ENCODE assay signal across 36 cellular contexts in the genomic region with DNA sequence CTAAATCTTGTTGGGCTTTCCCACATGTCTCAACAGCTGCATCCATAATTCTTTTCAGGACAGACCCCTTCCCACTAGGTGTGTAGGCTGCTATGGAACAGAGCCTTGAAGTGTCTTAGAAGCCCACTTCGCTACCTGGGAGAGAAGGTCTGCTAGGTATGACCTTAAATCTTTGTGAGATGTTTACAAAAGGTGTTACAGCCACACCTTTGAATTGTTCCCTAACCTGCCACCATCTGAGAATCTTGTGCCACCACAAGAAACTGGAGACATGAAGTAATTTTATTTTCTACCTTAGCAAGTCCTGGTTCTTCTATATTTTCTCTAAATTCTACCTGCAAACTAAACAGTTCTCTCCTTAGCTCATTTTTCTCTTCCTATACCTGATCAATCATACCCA.
"Had no signal": no experiment of that assay in that cellular context is flagged by ENCODE, and none has a peak within 500 bp of the region (broad histone marks: within the 10 kb centered on the region; RNA-seq: fewer than 3 reads in every experiment).

No MANE protein-coding gene starts in this region.

- H3K27ac ChIP-seq: adrenal gland, ascending aorta, body of pancreas, brain microvascular endothelial cell, breast epithelium, cardiac muscle cell had no signal

- H3K9me3 ChIP-seq: adrenal gland, ascending aorta, body of pancreas, breast epithelium had no signal

- H3K9me3 Mint-ChIP-seq: activated naive CD4-positive, alpha-beta T cell treated with anti-CD3 and anti-CD28 coated beads for 36 hours; activated naive CD4-positive, alpha-beta T cell treated with anti-CD3 and anti-CD28 coated beads, Interleukin-2, amount 10 ng/mL, durations not matched to agents 7 days and 5 days; activated naive CD4-positive, alpha-beta T cell treated with anti-CD3 and anti-CD28 coated beads, Interleukin-2, amount 50 U/mL, for 24 hours; activated naive CD4-positive, alpha-beta T cell treated with anti-CD3 and anti-CD28 coated beads, Interleukin-2, amount 50 U/mL, for 72 hours; activated naive CD8-positive, alpha-beta T cell treated with anti-CD3 and anti-CD28 coated beads for 36 hours; activated naive CD8-positive, alpha-beta T cell treated with anti-CD3 and anti-CD28 coated beads, Interleukin-2, amount 10 ng/mL, durations not matched to agents 7 days and 5 days; activated naive CD8-positive, alpha-beta T cell treated with anti-CD3 and anti-CD28 coated beads, Interleukin-2, amount 50 U/mL, for 24 hours; activated T-cell treated with anti-CD3 and anti-CD28 coated beads, Interleukin-2, amount 50 U/mL, for 24 hours; activated T-cell treated with anti-CD3 and anti-CD28 coated beads, Interleukin-2, amount 50 U/mL, for 4 hours; activated T-cell treated with anti-CD3 and anti-CD28 coated beads, Interleukin-2, amount 50 U/mL, for 72 hours; activated T-helper 1 cell treated with anti-CD3 and anti-CD28 coated beads, Interleukin-12 subunit alpha, Interleukin-12 subunit beta, Interleukin-2, Interleukin-4 antibody, amounts not matched to agents 30 ng/mL and 10 ng/mL and 1 ng/mL, durations not matched to agents 14 hours and 24 hours and 36 hours; activated T-helper 2 cell treated with anti-CD3 and anti-CD28 coated beads, Interferon-gamma antibody, Interleukin-2, Interleukin-4, amounts not matched to agents 10 μg/mL and 5 μg/mL and 100 μg/mL, durations not matched to agents 14 hours and 24 hours and 36 hours; brain; central memory CD8-positive, alpha-beta T cell had no signal

- H3K36me3 ChIP-seq: adrenal gland, brain microvascular endothelial cell, breast epithelium, cardiac muscle cell had no signal

- H3K27me3 Mint-ChIP-seq: activated naive CD4-positive, alpha-beta T cell treated with anti-CD3 and anti-CD28 coated beads, Interleukin-2, amount 10 ng/mL, durations not matched to agents 7 days and 5 days; activated naive CD4-positive, alpha-beta T cell treated with anti-CD3 and anti-CD28 coated beads, Interleukin-2, amount 50 U/mL, for 24 hours; activated naive CD8-positive, alpha-beta T cell; activated naive CD8-positive, alpha-beta T cell treated with anti-CD3 and anti-CD28 coated beads for 36 hours; activated naive CD8-positive, alpha-beta T cell treated with anti-CD3 and anti-CD28 coated beads, Interleukin-2, amount 10 ng/mL, durations not matched to agents 7 days and 5 days; activated naive CD8-positive, alpha-beta T cell treated with anti-CD3 and anti-CD28 coated beads, Interleukin-2, amount 50 U/mL, for 24 hours; activated T-cell treated with anti-CD3 and anti-CD28 coated beads, Interleukin-2, amount 50 U/mL, for 24 hours; brain; central memory CD8-positive, alpha-beta T cell had no signal

- H3K36me3 Mint-ChIP-seq: activated naive CD4-positive, alpha-beta T cell treated with anti-CD3 and anti-CD28 coated beads, Interleukin-2, amount 10 ng/mL, durations not matched to agents 7 days and 5 days had no signal

- H3K4me1 Mint-ChIP-seq: activated naive CD4-positive, alpha-beta T cell treated with anti-CD3 and anti-CD28 coated beads, Interleukin-2, amount 10 ng/mL, durations not matched to agents 7 days and 5 days; activated naive CD4-positive, alpha-beta T cell treated with anti-CD3 and anti-CD28 coated beads, Interleukin-2, amount 50 U/mL, for 24 hours; activated naive CD8-positive, alpha-beta T cell treated with anti-CD3 and anti-CD28 coated beads, Interleukin-2, amount 50 U/mL, for 24 hours; central memory CD8-positive, alpha-beta T cell had no signal

- H3K4me1 ChIP-seq: adrenal gland, ascending aorta, body of pancreas, breast epithelium had no signal

- H3K4me3 Mint-ChIP-seq: activated naive CD4-positive, alpha-beta T cell treated with anti-CD3 and anti-CD28 coated beads for 36 hours; activated naive CD4-positive, alpha-beta T cell treated with anti-CD3 and anti-CD28 coated beads, Interleukin-2, amount 10 ng/mL, durations not matched to agents 7 days and 5 days; activated naive CD4-positive, alpha-beta T cell treated with anti-CD3 and anti-CD28 coated beads, Interleukin-2, amount 50 U/mL, for 24 hours; activated naive CD8-positive, alpha-beta T cell; activated naive CD8-positive, alpha-beta T cell treated with anti-CD3 and anti-CD28 coated beads for 36 hours; activated naive CD8-positive, alpha-beta T cell treated with anti-CD3 and anti-CD28 coated beads, Interleukin-2, amount 10 ng/mL, durations not matched to agents 7 days and 5 days; activated naive CD8-positive, alpha-beta T cell treated with anti-CD3 and anti-CD28 coated beads, Interleukin-2, amount 50 U/mL, for 24 hours; activated T-cell treated with anti-CD3 and anti-CD28 coated beads, Interleukin-2, amount 50 U/mL, for 24 hours; activated T-cell treated with anti-CD3 and anti-CD28 coated beads, Interleukin-2, amount 50 U/mL, for 4 hours; activated T-cell treated with anti-CD3 and anti-CD28 coated beads, Interleukin-2, amount 50 U/mL, for 72 hours; activated T-helper 1 cell treated with anti-CD3 and anti-CD28 coated beads, Interleukin-12 subunit alpha, Interleukin-12 subunit beta, Interleukin-2, Interleukin-4 antibody, amounts not matched to agents 30 ng/mL and 10 ng/mL and 1 ng/mL, durations not matched to agents 14 hours and 24 hours and 36 hours; brain; central memory CD8-positive, alpha-beta T cell had no signal

- ATAC-seq: activated naive CD4-positive, alpha-beta T cell treated with anti-CD3 and anti-CD28 coated beads, Interleukin-2, amount 50 U/mL, for 72 hours; activated naive CD8-positive, alpha-beta T cell treated with anti-CD3 and anti-CD28 coated beads, Interleukin-2, amount 50 U/mL, for 24 hours; activated T-cell treated with anti-CD3 and anti-CD28 coated beads, Interleukin-2, amount 50 U/mL, for 4 hours; activated T-cell treated with anti-CD3 and anti-CD28 coated beads, Interleukin-2, amount 50 U/mL, for 72 hours; body of pancreas had no signal

- H3K27ac Mint-ChIP-seq: activated naive CD4-positive, alpha-beta T cell treated with anti-CD3 and anti-CD28 coated beads for 36 hours; activated naive CD4-positive, alpha-beta T cell treated with anti-CD3 and anti-CD28 coated beads, Interleukin-2, amount 10 ng/mL, durations not matched to agents 7 days and 5 days; activated naive CD4-positive, alpha-beta T cell treated with anti-CD3 and anti-CD28 coated beads, Interleukin-2, amount 50 U/mL, for 72 hours; activated naive CD8-positive, alpha-beta T cell; activated naive CD8-positive, alpha-beta T cell treated with anti-CD3 and anti-CD28 coated beads for 36 hours; activated naive CD8-positive, alpha-beta T cell treated with anti-CD3 and anti-CD28 coated beads, Interleukin-2, amount 10 ng/mL, durations not matched to agents 7 days and 5 days; activated naive CD8-positive, alpha-beta T cell treated with anti-CD3 and anti-CD28 coated beads, Interleukin-2, amount 50 U/mL, for 24 hours; activated T-cell treated with anti-CD3 and anti-CD28 coated beads, Interleukin-2, amount 50 U/mL, for 24 hours; activated T-cell treated with anti-CD3 and anti-CD28 coated beads, Interleukin-2, amount 50 U/mL, for 72 hours; activated T-helper 1 cell treated with anti-CD3 and anti-CD28 coated beads, Interleukin-12 subunit alpha, Interleukin-12 subunit beta, Interleukin-2, Interleukin-4 antibody, amounts not matched to agents 30 ng/mL and 10 ng/mL and 1 ng/mL, durations not matched to agents 14 hours and 24 hours and 36 hours; activated T-helper 2 cell treated with anti-CD3 and anti-CD28 coated beads, Interferon-gamma antibody, Interleukin-2, Interleukin-4, amounts not matched to agents 10 μg/mL and 5 μg/mL and 100 μg/mL, durations not matched to agents 14 hours and 24 hours and 36 hours had no signal

- H3K27me3 ChIP-seq: adrenal gland, ascending aorta, body of pancreas, brain microvascular endothelial cell, breast epithelium, cardiac muscle cell had no signal

- DNase-seq: activated effector memory CD4-positive, alpha-beta T cell treated with anti-CD3 and anti-CD28 coated beads, Interleukin-2, amount 50 U/mL, for 16 hours; activated effector memory CD4-positive, alpha-beta T cell treated with Interleukin-2 at 50 U/mL for 16 hours; activated gamma-delta T cell; activated gamma-delta T cell treated with Interleukin-2 at 50 U/mL for 16 hours; activated naive CD4-positive, alpha-beta T cell; activated naive CD4-positive, alpha-beta T cell treated with anti-CD3 and anti-CD28 coated beads for 36 hours; activated naive CD4-positive, alpha-beta T cell treated with anti-CD3 and anti-CD28 coated beads, Interleukin-2, amount 10 ng/mL, durations not matched to agents 7 days and 5 days; activated naive CD4-positive, alpha-beta T cell treated with Interleukin-2 at 50 U/mL for 16 hours; activated naive CD8-positive, alpha-beta T cell treated with anti-CD3 and anti-CD28 coated beads for 36 hours; activated naive CD8-positive, alpha-beta T cell treated with anti-CD3 and anti-CD28 coated beads, Interleukin-2, amount 10 ng/mL, durations not matched to agents 7 days and 5 days; activated naive CD8-positive, alpha-beta T cell treated with anti-CD3 and anti-CD28 coated beads, Interleukin-2, amount 50 U/mL, for 24 hours; activated T-cell treated with anti-CD3 and anti-CD28 coated beads, Interleukin-2, amount 50 U/mL, for 1 hour; activated T-cell treated with anti-CD3 and anti-CD28 coated beads, Interleukin-2, amount 50 U/mL, for 24 hours; activated T-cell treated with anti-CD3 and anti-CD28 coated beads, Interleukin-2, amount 50 U/mL, for 4 hours; activated T-cell treated with anti-CD3 and anti-CD28 coated beads, Interleukin-2, amount 50 U/mL, for 48 hours; activated T-cell treated with anti-CD3 and anti-CD28 coated beads, Interleukin-2, amount 50 U/mL, for 72 hours; adrenal gland; amniotic stem cell; amygdala; anterior cingulate cortex; aorta; body of pancreas; brain microvascular endothelial cell; caudate nucleus; central memory CD4-positive, alpha-beta T cell; cerebellar nuclear complex had no signal

- H3K4me3 ChIP-seq: adrenal gland, ascending aorta, body of pancreas, breast epithelium, cardiac muscle cell had no signal
